Comparison of ENCODE assay signal across 32 cellular contexts in the genomic region with DNA sequence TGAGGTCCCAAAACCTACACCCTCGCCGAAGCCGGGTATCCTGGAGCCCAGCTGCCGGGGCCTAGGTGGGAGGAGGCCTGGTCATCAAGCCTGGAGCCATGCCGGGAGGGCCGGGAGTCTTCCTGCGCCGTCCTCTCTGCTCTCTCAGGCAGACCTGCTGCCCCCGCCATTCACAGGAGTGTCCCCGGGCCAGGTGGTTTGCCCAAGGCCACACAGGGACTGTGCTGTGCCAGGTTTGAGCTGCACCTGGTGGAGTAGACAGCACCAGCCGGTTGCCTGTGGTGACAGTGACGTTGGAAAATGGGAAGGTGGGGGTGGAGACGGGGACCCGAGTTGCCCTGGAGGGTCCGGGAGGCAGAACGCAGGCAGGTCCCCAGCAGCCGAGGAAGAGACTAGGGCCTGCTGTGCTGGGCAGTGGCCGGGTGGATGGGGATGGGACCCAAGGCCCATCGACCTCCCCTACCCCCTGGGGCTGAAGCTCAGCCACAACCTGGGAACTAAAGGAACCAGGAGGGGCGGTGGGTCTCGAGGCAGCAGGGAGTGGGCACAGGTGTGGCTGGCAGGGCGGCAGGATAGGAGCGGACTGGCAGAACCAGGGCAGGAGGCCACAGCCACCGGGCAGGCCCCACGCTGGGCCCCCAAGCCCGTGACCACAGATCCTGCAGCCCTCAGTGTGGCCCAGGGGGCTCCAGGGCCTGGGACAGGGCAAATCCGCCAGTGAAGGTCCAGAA. TPM values are rescaled to one million over a fixed set of nuclear protein-coding genes. Genes with fewer than 3 reads are reported as not detected.
DNase-seq lines count a peak whose midpoint lies in the region; ATAC-seq and TF ChIP-seq lines count a peak whose summit lies in the region.
"Had no signal": no experiment of that assay in that cellular context is flagged by ENCODE, and none has a peak within 500 bp of the region (broad histone marks: within the 10 kb centered on the region; RNA-seq: fewer than 3 reads in every experiment).

No MANE protein-coding gene starts in this region.

- no peaks in the 10 kb centered on the region for H3K9me3 ChIP-seq in lower lobe of right lung
- no peaks in the 10 kb centered on the region for H3K9me3 ChIP-seq in spleen
- H3K9me3 ChIP-seq: A549, esophagus squamous epithelium, sigmoid colon, tibial artery, vagina had no signal

- no peaks in the 10 kb centered on the region for H3K9me3 Mint-ChIP-seq in WTC11
- no peaks in the 10 kb centered on the region for H3K9me3 Mint-ChIP-seq in activated CD4-positive, alpha-beta memory T cell treated with anti-CD3 and anti-CD28 coated beads for 36 hours
- H3K9me3 Mint-ChIP-seq: activated CD8-positive, alpha-beta T cell treated with anti-CD3 and anti-CD28 coated beads for 36 hours; activated naive CD4-positive, alpha-beta T cell treated with anti-CD3 and anti-CD28 coated beads for 36 hours; CD8-positive, alpha-beta T cell; memory B cell; nephron progenitor cell had no signal

- no peaks in the 10 kb centered on the region for H3K36me3 Mint-ChIP-seq in WTC11
- H3K36me3 Mint-ChIP-seq in activated CD4-positive, alpha-beta memory T cell treated with anti-CD3 and anti-CD28 coated beads for 36 hours = no peaks in the 10 kb centered on the region
- H3K36me3 Mint-ChIP-seq: brain; CD8-positive, alpha-beta T cell; memory B cell had no signal

- no peak overlapping the region for H3K27ac Mint-ChIP-seq in WTC11
- H3K27ac Mint-ChIP-seq in activated CD4-positive, alpha-beta memory T cell treated with anti-CD3 and anti-CD28 coated beads for 36 hours = no peak overlapping the region
- H3K27ac Mint-ChIP-seq: activated CD8-positive, alpha-beta T cell treated with anti-CD3 and anti-CD28 coated beads for 36 hours; activated naive CD4-positive, alpha-beta T cell treated with anti-CD3 and anti-CD28 coated beads for 36 hours; brain; CD8-positive, alpha-beta T cell; memory B cell; nephron progenitor cell had no signal

- ATAC-seq in Right ventricle myocardium superior (ENCODE audit: poor library complexity) = peak; percentile 2
- no peak for ATAC-seq in left cardiac atrium
- no peak for ATAC-seq in WTC11
- ATAC-seq in lower lobe of right lung = no peak
- no peak for ATAC-seq in HG03159 (IDR thresholded peaks at IDR 0.05; ENCODE audit: unreplicated experiment)
- ATAC-seq: A549; activated CD8-positive, alpha-beta T cell treated with anti-CD3 and anti-CD28 coated beads for 36 hours; CD8-positive, alpha-beta T cell; SK-N-SH treated with all-trans-retinoic acid at 6 μM for 48 hours had no signal

- H3K36me3 ChIP-seq in lower lobe of right lung (no peaks in the 10 kb centered on the region), spleen (no peaks in the 10 kb centered on the region)
- H3K36me3 ChIP-seq: esophagus squamous epithelium, sigmoid colon, tibial artery, vagina had no signal

- peaks cover 13% of the 10 kb centered on the region for H3K27me3 ChIP-seq in lower lobe of right lung (ENCODE audit: low read depth)
- peaks cover 0 to 72% (median 13%) of the 10 kb centered on the region in 7 donors for H3K27me3 ChIP-seq in spleen (replicated peaks in 1 of 7)
- H3K27me3 ChIP-seq: vagina had no signal

- intact Hi-C loops in Right ventricle myocardium superior (cut with DNase I) (no loop called here), left cardiac atrium (cut with DNase I) (no loop called here), lower lobe of right lung (cut with DNase I) (no loop called here), spleen (cut with DNase I; ENCODE audit: low total_unique reads) (no loop called here)
- intact Hi-C loops in activated CD4-positive, alpha-beta memory T cell treated with anti-CD3 and anti-CD28 coated beads for 36 hours (cut with micrococcal nuclease) = no loop called here

- no peak overlapping the region for H3K4me3 Mint-ChIP-seq in WTC11
- no peak overlapping the region for H3K4me3 Mint-ChIP-seq in activated CD4-positive, alpha-beta memory T cell treated with anti-CD3 and anti-CD28 coated beads for 36 hours
- H3K4me3 Mint-ChIP-seq: activated CD8-positive, alpha-beta T cell treated with anti-CD3 and anti-CD28 coated beads for 36 hours; activated naive CD4-positive, alpha-beta T cell treated with anti-CD3 and anti-CD28 coated beads for 36 hours; brain; CD8-positive, alpha-beta T cell; memory B cell; nephron progenitor cell had no signal

- POLR2A ChIA-PET in WTC11 (lab: Charles Lee) = no interaction called here
- POLR2A ChIA-PET in activated CD4-positive, alpha-beta memory T cell treated with anti-CD3 and anti-CD28 coated beads for 36 hours (lab: Charles Lee) = no interaction called here

- CTCF ChIA-PET in WTC11 (lab: Charles Lee) = interaction anchor here (1.3 to 3.7 kb wide), 2 partner anchors 8 to 38 kb away, joined by 3 to 48 read pairs; no protein-coding TSS in a partner anchor
- CTCF ChIA-PET in activated CD4-positive, alpha-beta memory T cell treated with anti-CD3 and anti-CD28 coated beads for 36 hours (lab: Charles Lee) = interaction anchor here (2.9 kb wide), 1 partner anchor 8 kb away, joined by 20 read pairs; no protein-coding TSS in a partner anchor

- H3K4me1 ChIP-seq in lower lobe of right lung = peaks cover 5% of the 10 kb centered on the region
- no peaks in the 10 kb centered on the region for H3K4me1 ChIP-seq in spleen
- H3K4me1 ChIP-seq: A549, foreskin keratinocyte, sigmoid colon, tibial artery had no signal

- TF ChIP-seq POLR2A in spleen (IDR thresholded peaks at IDR 0.05) = no peak

- TF ChIP-seq CTCF in WTC11 (IDR thresholded peaks at IDR 0.05) (no peak), lower lobe of right lung (IDR thresholded peaks at IDR 0.05) (no peak), spleen (IDR thresholded peaks at IDR 0.05 in 8 of 11, conservative IDR thresholded peaks at IDR 0.05 in 3 of 11) (no peak)

- 86 to 94% (median 89%) methylated on average over 18 to 27 of the region's 27 CpGs for WGBS in spleen, 5 donors

- peaks cover 45% of the 10 kb centered on the region for H3K27me3 Mint-ChIP-seq in WTC11 (ENCODE audit: low read depth)
- peaks cover 3% of the 10 kb centered on the region for H3K27me3 Mint-ChIP-seq in activated CD4-positive, alpha-beta memory T cell treated with anti-CD3 and anti-CD28 coated beads for 36 hours
- H3K27me3 Mint-ChIP-seq: activated CD8-positive, alpha-beta T cell treated with anti-CD3 and anti-CD28 coated beads for 36 hours had no signal

- no peak overlapping the region for H3K4me3 ChIP-seq in lower lobe of right lung
- no peak overlapping the region for H3K4me3 ChIP-seq in spleen
- H3K4me3 ChIP-seq: A549, dorsolateral prefrontal cortex, esophagus squamous epithelium, PC-9, sigmoid colon, tibial artery, vagina had no signal

- peaks cover 5% of the 10 kb centered on the region; the same call in 1 of the 2 replicates for H3K4me1 Mint-ChIP-seq in WTC11
- no peaks in the 10 kb centered on the region for H3K4me1 Mint-ChIP-seq in activated CD4-positive, alpha-beta memory T cell treated with anti-CD3 and anti-CD28 coated beads for 36 hours (ENCODE audit: low read depth)
- H3K4me1 Mint-ChIP-seq: memory B cell had no signal

- peak; percentile 34 for DNase-seq in Right ventricle myocardium superior
- no peak for DNase-seq in left cardiac atrium
- DNase-seq in WTC11 (ENCODE audit: low spot score) = no peak
- DNase-seq in lower lobe of right lung = peak; percentile 39
- DNase-seq in spleen = peak; percentile 56
- DNase-seq in activated CD4-positive, alpha-beta memory T cell treated with anti-CD3 and anti-CD28 coated beads for 36 hours = no peak
- DNase-seq in SKM-1 treated with dmso at 0.1 percent for 144 hours (lab: John Stamatoyannopoulos, UW; ENCODE audit: unreplicated experiment) = no peak
- DNase-seq: activated CD8-positive, alpha-beta T cell treated with anti-CD3 and anti-CD28 coated beads for 36 hours; activated naive CD4-positive, alpha-beta T cell treated with anti-CD3 and anti-CD28 coated beads for 36 hours; DMS 273 treated with DMSO at 0.1 percent for 48 hours; dorsolateral prefrontal cortex; esophagus squamous epithelium; foreskin keratinocyte; KG1; kidney glomerular epithelial cell; NCI-H1105; NCI-H2081 treated with DMSO at 0.1 percent for 48 hours; PC-9; sigmoid colon; stimulated activated CD4-positive, alpha-beta T cell treated with anti-CD3 and anti-CD28 coated beads, Interleukin-4, amount 100 ng/mL, for 24 hours; T-helper 2 cell had no signal

- no peak overlapping the region for H3K27ac ChIP-seq in lower lobe of right lung
- no peak overlapping the region for H3K27ac ChIP-seq in spleen
- H3K27ac ChIP-seq: A549, dorsolateral prefrontal cortex, esophagus squamous epithelium, foreskin keratinocyte, HL-60, PC-9, sigmoid colon, tibial artery, vagina had no signal

TF ChIP-seq in WTC11, 78 proteins besides CTCF, POLR2A, EP300 and RAD21 (continues in another document):
- TF ChIP-seq, protein P1, sequence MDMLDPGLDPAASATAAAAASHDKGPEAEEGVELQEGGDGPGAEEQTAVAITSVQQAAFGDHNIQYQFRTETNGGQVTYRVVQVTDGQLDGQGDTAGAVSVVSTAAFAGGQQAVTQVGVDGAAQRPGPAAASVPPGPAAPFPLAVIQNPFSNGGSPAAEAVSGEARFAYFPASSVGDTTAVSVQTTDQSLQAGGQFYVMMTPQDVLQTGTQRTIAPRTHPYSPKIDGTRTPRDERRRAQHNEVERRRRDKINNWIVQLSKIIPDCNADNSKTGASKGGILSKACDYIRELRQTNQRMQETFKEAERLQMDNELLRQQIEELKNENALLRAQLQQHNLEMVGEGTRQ (CRISPR knock-in tag; IDR thresholded peaks at IDR 0.05) = no peak

RNA-seq across cellular contexts. Expression of a gene that starts 9.5 kb away (rescaled TPM):
- total RNA-seq in Right ventricle myocardium superior = 33.7 TPM
- total RNA-seq in left cardiac atrium = 10 to 100 TPM; 21.5 to 38.2 TPM
- total RNA-seq in WTC11 (2021) = 0.22 to 0.46 TPM (median 0.44 TPM) in 3 replicates
- total RNA-seq in lower lobe of right lung = 4.0 TPM
- total RNA-seq in spleen = 1 to 10 TPM in 6 of 7 donors, under 1 TPM in 1; 0.69 to 7.1 (median 1.6) TPM
- 10 to 100 TPM in 1 of 3 donors, 1 to 10 TPM in 2; 1.7 to 13.5 (median 8.7) TPM for polyA plus RNA-seq in spleen
- not detected for total RNA-seq in activated CD4-positive, alpha-beta memory T cell treated with anti-CD3 and anti-CD28 coated beads for 36 hours
- total RNA-seq: activated CD8-positive, alpha-beta T cell treated with anti-CD3 and anti-CD28 coated beads for 36 hours; activated naive CD4-positive, alpha-beta T cell treated with anti-CD3 and anti-CD28 coated beads for 36 hours; CD8-positive, alpha-beta T cell had no signal

RNA-seq across cellular contexts. Expression of a gene that starts 30.8 kb away (rescaled TPM):
- 1.9 TPM for total RNA-seq in Right ventricle myocardium superior
- under 1 TPM; 0.34 to 0.38 TPM for total RNA-seq in left cardiac atrium
- total RNA-seq in WTC11 (2021) = 0.20 to 0.76 TPM (median 0.48 TPM) in 3 replicates
- 1.0 TPM for total RNA-seq in lower lobe of right lung
- total RNA-seq in spleen = under 1 TPM in 2 of 7 donors, not detected in 5; 0.32 to 0.47 TPM
- polyA plus RNA-seq in spleen = under 1 TPM; 0.11 to 0.35 (median 0.22) TPM
- not detected for total RNA-seq in activated CD4-positive, alpha-beta memory T cell treated with anti-CD3 and anti-CD28 coated beads for 36 hours
- total RNA-seq: activated CD8-positive, alpha-beta T cell treated with anti-CD3 and anti-CD28 coated beads for 36 hours; activated naive CD4-positive, alpha-beta T cell treated with anti-CD3 and anti-CD28 coated beads for 36 hours; CD8-positive, alpha-beta T cell; foreskin keratinocyte; NCI-H460; vagina had no signal
- polyA plus RNA-seq: foreskin keratinocyte had no signal

RNA-seq across cellular contexts. Expression of a gene that starts 59.6 kb away (rescaled TPM):
- 280 TPM for total RNA-seq in Right ventricle myocardium superior
- 100 to 1,000 TPM; 226 to 312 TPM for total RNA-seq in left cardiac atrium
- 90.8 to 106 TPM (median 97.4 TPM) in 3 replicates for total RNA-seq in WTC11 (2021)
- 224 TPM for total RNA-seq in lower lobe of right lung
- total RNA-seq in spleen = 100 to 1,000 TPM in 6 of 7 donors, 10 to 100 TPM in 1; 89.0 to 131 (median 116) TPM
- 10 to 100 TPM; 28.1 to 47.4 (median 37.5) TPM for polyA plus RNA-seq in spleen
- total RNA-seq in activated CD4-positive, alpha-beta memory T cell treated with anti-CD3 and anti-CD28 coated beads for 36 hours = 10 to 100 TPM; 54.6 to 55.9 TPM

Comparison
In these comparisons a context has a peak if more than half of its experiments do, and no peak if none do; other contexts are left out.
1. DNase-seq: peak in Right ventricle myocardium superior (single experiment), lower lobe of right lung (single experiment) and spleen (single experiment); none in left cardiac atrium (single experiment), WTC11 (single experiment), activated CD4-positive, alpha-beta memory T cell treated with anti-CD3 and anti-CD28 coated beads for 36 hours (single experiment) and SKM-1 treated with dmso at 0.1 percent for 144 hours (single experiment).